ENCODE assay signal across 2 cellular contexts in genomic region chr12:52020539-52021336, GRCh38.
TF ChIP-seq lines count a peak whose summit lies in the region.

No MANE protein-coding gene starts in this region.

TF ChIP-seq in H1, 55 proteins besides CTCF, POLR2A, EP300 and RAD21 (continues in another document):
- TF ChIP-seq E2F6 (IDR thresholded peaks at IDR 0.05), result no peak
- no peak for TF ChIP-seq KDM4A (IDR thresholded peaks at IDR 0.05; ENCODE audit: low read depth, low read length, severe bottlenecking)
- TF ChIP-seq SP2 (IDR thresholded peaks at IDR 0.05; ENCODE audit: low read length), result no peak
- no peak for TF ChIP-seq POLR2AphosphoS5 (IDR thresholded peaks at IDR 0.05; ENCODE audit: low read depth, low read length)
- no peak for TF ChIP-seq EZH2 (IDR thresholded peaks at IDR 0.05; ENCODE audit: low read depth, low read length, severe bottlenecking)
- no peak for TF ChIP-seq CHD7 (IDR thresholded peaks at IDR 0.05; ENCODE audit: insufficient replicate concordance, low read length)
- TF ChIP-seq KDM1A (IDR thresholded peaks at IDR 0.05; ENCODE audit: borderline replicate concordance, low read length), result no peak
- no peak for TF ChIP-seq SP4 (IDR thresholded peaks at IDR 0.05; ENCODE audit: low read length)
- no peak for TF ChIP-seq HDAC2 (IDR thresholded peaks at IDR 0.05; ENCODE audit: borderline replicate concordance in 1 of 2, low read depth in 2 of 2, low read length in 2 of 2)
- TF ChIP-seq NRF1 (IDR thresholded peaks at IDR 0.05; ENCODE audit: low read depth, low read length), result no peak
- TF ChIP-seq JUN (IDR thresholded peaks at IDR 0.05; ENCODE audit: low read depth, low read length), result no peak
- no peak for TF ChIP-seq CBX8 (IDR thresholded peaks at IDR 0.05; ENCODE audit: borderline replicate concordance, low read depth, low read length)
- TF ChIP-seq CHD2 (IDR thresholded peaks at IDR 0.05; ENCODE audit: low read length), result no peak
- no peak for TF ChIP-seq CHD1 (IDR thresholded peaks at IDR 0.05; ENCODE audit: low read depth, low read length)
- no peak for TF ChIP-seq CTBP2 (IDR thresholded peaks at IDR 0.05; ENCODE audit: borderline replicate concordance, insufficient read depth, insufficient read length, low read length)
- TF ChIP-seq RNF2 (IDR thresholded peaks at IDR 0.05; ENCODE audit: borderline replicate concordance, low read depth, low read length, missing control alignments, poor library complexity, severe bottlenecking), result no peak
- peak; percentile 26 for TF ChIP-seq ASH2L (IDR thresholded peaks at IDR 0.05; ENCODE audit: low read length)
- TF ChIP-seq MAX (IDR thresholded peaks at IDR 0.05), result peak; percentile 45; the same call in 1 of the 2 replicates

TF ChIP-seq in neural cell, 6 proteins besides CTCF, POLR2A, EP300 and RAD21:
- TF ChIP-seq MXI1 (conservative IDR thresholded peaks at IDR 0.05; ENCODE audit: poor library complexity, severe bottlenecking), result no peak
- no peak for TF ChIP-seq REST (IDR thresholded peaks at IDR 0.05; ENCODE audit: borderline replicate concordance)
- TF ChIP-seq SMC3 (conservative IDR thresholded peaks at IDR 0.05; ENCODE audit: poor library complexity), result no peak
- TF ChIP-seq EZH2 (IDR thresholded peaks at IDR 0.05; ENCODE audit: borderline replicate concordance, insufficient read depth, low read length, poor library complexity, severe bottlenecking), result no peak
- TF ChIP-seq POLR2AphosphoS5 (IDR thresholded peaks at IDR 0.05), result no peak
- TF ChIP-seq TAF1 (IDR thresholded peaks at IDR 0.05; ENCODE audit: low read depth), result no peak
